1 cellular context compared by ENCODE assay signal in genomic region chr1:200260587-200261335, GRCh38.
TF ChIP-seq lines count a peak whose summit lies in the region.

No MANE protein-coding gene starts in this region.

TF ChIP-seq in HepG2, 621 proteins besides CTCF, POLR2A, EP300 and RAD21 (continued from another document and continues in another):
- no peak for TF ChIP-seq ZNF276 (CRISPR knock-in tag; IDR thresholded peaks at IDR 0.05; ENCODE audit: low read depth)
- no peak for TF ChIP-seq TCF7L2 (IDR thresholded peaks at IDR 0.05; ENCODE audit: low read depth, low read length)
- TF ChIP-seq GPBP1L1 (CRISPR knock-in tag; IDR thresholded peaks at IDR 0.05): no peak
- peak; percentile 68 for TF ChIP-seq HNF4A (CRISPR knock-in tag; IDR thresholded peaks at IDR 0.05)
- 0 out of 2 replicates have a peak, but pooled peaks have one; percentile 40 for TF ChIP-seq MIXL1 (CRISPR knock-in tag; IDR thresholded peaks at IDR 0.05)
- TF ChIP-seq ZFYVE20 (CRISPR knock-in tag; IDR thresholded peaks at IDR 0.05; ENCODE audit: borderline replicate concordance, low read depth): no peak
- no peak for TF ChIP-seq GMEB2 (CRISPR knock-in tag; IDR thresholded peaks at IDR 0.05; ENCODE audit: low read depth)
- 0 out of 2 replicates have a peak, but pooled peaks have one; percentile 32 for TF ChIP-seq ZNF414 (CRISPR knock-in tag; IDR thresholded peaks at IDR 0.05)
- peak; percentile 21; the same call in 1 of the 2 replicates for TF ChIP-seq FOXP4 (CRISPR knock-in tag; IDR thresholded peaks at IDR 0.05)
- TF ChIP-seq ARID4A (CRISPR knock-in tag; IDR thresholded peaks at IDR 0.05; ENCODE audit: borderline replicate concordance): no peak
- TF ChIP-seq TBX3 (IDR thresholded peaks at IDR 0.05; ENCODE audit: borderline replicate concordance): no peak
- peak; percentile 67; the same call in 1 of the 2 replicates for TF ChIP-seq ZNF878 (CRISPR knock-in tag; IDR thresholded peaks at IDR 0.05)
- TF ChIP-seq AKNA (CRISPR knock-in tag; IDR thresholded peaks at IDR 0.05; ENCODE audit: borderline replicate concordance): no peak
- TF ChIP-seq ATF2 (CRISPR knock-in tag; IDR thresholded peaks at IDR 0.05): no peak
- no peak for TF ChIP-seq RELA (CRISPR knock-in tag; IDR thresholded peaks at IDR 0.05)
- TF ChIP-seq POGZ (CRISPR knock-in tag; IDR thresholded peaks at IDR 0.05): peak; percentile 47; the same call in 1 of the 2 replicates
- peak; percentile 63 for TF ChIP-seq ARID5B (CRISPR knock-in tag; IDR thresholded peaks at IDR 0.05)
- TF ChIP-seq JUN (CRISPR knock-in tag; IDR thresholded peaks at IDR 0.05): no peak
- TF ChIP-seq RXRB (CRISPR knock-in tag; IDR thresholded peaks at IDR 0.05; ENCODE audit: borderline replicate concordance): peak; percentile 65; the same call in 1 of the 2 replicates
- TF ChIP-seq ZNF773 (CRISPR knock-in tag; IDR thresholded peaks at IDR 0.05; ENCODE audit: borderline replicate concordance): no peak
- peak; percentile 46; the same call in 1 of the 2 replicates for TF ChIP-seq RARA (CRISPR knock-in tag; IDR thresholded peaks at IDR 0.05)
- no peak for TF ChIP-seq KDM6A (CRISPR knock-in tag; IDR thresholded peaks at IDR 0.05; ENCODE audit: low read depth)
- TF ChIP-seq PATZ1 (CRISPR knock-in tag; IDR thresholded peaks at IDR 0.05): peak; percentile 10; the same call in 1 of the 2 replicates
